Comparison of ENCODE assay signal across 22 cellular contexts in the genomic region with DNA sequence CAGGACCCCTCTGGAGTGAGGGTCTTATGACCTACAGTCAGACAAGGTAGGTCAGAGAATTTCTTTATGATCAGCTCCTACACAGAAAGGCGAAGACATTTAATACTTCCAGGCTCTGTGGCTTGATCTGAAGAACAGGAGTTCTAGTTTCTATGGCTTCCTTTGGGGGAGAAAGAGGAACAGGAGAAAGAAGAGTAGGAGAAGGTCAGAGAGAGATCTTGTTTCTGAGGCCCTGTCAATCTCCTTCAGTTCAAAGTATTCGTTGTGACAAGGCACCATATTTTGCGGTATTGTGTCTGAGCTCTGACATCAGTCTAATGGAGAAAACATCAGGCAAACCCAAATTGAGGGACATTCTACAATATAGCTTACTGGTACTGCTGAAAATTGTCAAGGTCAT. TPM values are rescaled to one million over a fixed set of nuclear protein-coding genes. Genes with fewer than 3 reads are reported as not detected.
"Had no signal": no experiment of that assay in that cellular context is flagged by ENCODE, and none has a peak within 500 bp of the region (broad histone marks: within the 10 kb centered on the region; RNA-seq: fewer than 3 reads in every experiment).

No MANE protein-coding gene starts in this region.

- DNase-seq: activated B cell treated with CpG ODN at 0.5 μM for 24 hours; activated CD4-positive, alpha-beta memory T cell treated with anti-CD3 and anti-CD28 coated beads, Interleukin-2, amount 10 ng/mL, durations not matched to agents 7 days and 5 days; activated CD4-positive, alpha-beta T cell treated with anti-CD3 and anti-CD28 coated beads for 4 hours; activated CD8-positive, alpha-beta memory T cell treated with anti-CD3 and anti-CD28 coated beads, Interleukin-2, amount 10 ng/mL, durations not matched to agents 7 days and 5 days; dermis blood vessel endothelial cell; effector memory CD4-positive, alpha-beta T cell; foreskin keratinocyte; hippocampal formation; left cardiac atrium; mesendoderm; nucleus accumbens; sigmoid colon; stimulated activated CD4-positive, alpha-beta T cell treated with anti-CD3 and anti-CD28 coated beads, Interleukin-4, amount 100 ng/mL, for 24 hours; substantia nigra had no signal

- H3K9me3 ChIP-seq: sigmoid colon, tibial nerve had no signal

- H3K4me3 Mint-ChIP-seq: activated B cell treated with CpG ODN at 0.5 μM for 24 hours; activated CD4-positive, alpha-beta memory T cell treated with anti-CD3 and anti-CD28 coated beads, Interleukin-2, amount 10 ng/mL, durations not matched to agents 7 days and 5 days; activated CD8-positive, alpha-beta memory T cell treated with anti-CD3 and anti-CD28 coated beads, Interleukin-2, amount 10 ng/mL, durations not matched to agents 7 days and 5 days; natural killer cell treated with Interleukin-12 subunit alpha and Interleukin-12 subunit beta and Interleukin-15 and Interleukin-18, amount 100 ng/mL, for 72 hours; stimulated activated effector memory CD8-positive, alpha-beta T cell treated with anti-CD3 and anti-CD28 coated beads, Interleukin-12 subunit alpha, Interleukin-12 subunit beta, amount 100 ng/mL, for 72 hours; T-helper 2 cell treated with Interferon-gamma antibody and Interleukin-4, amounts not matched to agents 5 μg/mL and 100 μg/mL, for 36 hours had no signal

- H3K36me3 ChIP-seq: sigmoid colon, tibial nerve had no signal

- H3K27ac ChIP-seq: epithelial cell of prostate, foreskin keratinocyte, sigmoid colon, tibial nerve had no signal

- ATAC-seq: activated CD8-positive, alpha-beta memory T cell treated with anti-CD3 and anti-CD28 coated beads, Interleukin-2, amount 10 ng/mL, durations not matched to agents 7 days and 5 days; foreskin keratinocyte; left cardiac atrium; natural killer cell treated with Interleukin-12 subunit alpha and Interleukin-12 subunit beta and Interleukin-15 and Interleukin-18, amount 100 ng/mL, for 72 hours; stimulated activated effector memory CD8-positive, alpha-beta T cell treated with anti-CD3 and anti-CD28 coated beads, Interleukin-12 subunit alpha, Interleukin-12 subunit beta, amount 100 ng/mL, for 72 hours had no signal

- H3K27me3 ChIP-seq: foreskin keratinocyte, sigmoid colon, tibial nerve had no signal

- H3K27ac Mint-ChIP-seq: activated B cell treated with CpG ODN at 0.5 μM for 24 hours; activated CD4-positive, alpha-beta memory T cell treated with anti-CD3 and anti-CD28 coated beads, Interleukin-2, amount 10 ng/mL, durations not matched to agents 7 days and 5 days; activated CD8-positive, alpha-beta memory T cell treated with anti-CD3 and anti-CD28 coated beads, Interleukin-2, amount 10 ng/mL, durations not matched to agents 7 days and 5 days; natural killer cell treated with Interleukin-12 subunit alpha and Interleukin-12 subunit beta and Interleukin-15 and Interleukin-18, amount 100 ng/mL, for 72 hours; stimulated activated effector memory CD8-positive, alpha-beta T cell treated with anti-CD3 and anti-CD28 coated beads, Interleukin-12 subunit alpha, Interleukin-12 subunit beta, amount 100 ng/mL, for 72 hours; T-helper 2 cell treated with Interferon-gamma antibody and Interleukin-4, amounts not matched to agents 5 μg/mL and 100 μg/mL, for 36 hours had no signal

- H3K9me3 Mint-ChIP-seq: activated B cell treated with CpG ODN at 0.5 μM for 24 hours; natural killer cell treated with Interleukin-12 subunit alpha and Interleukin-12 subunit beta and Interleukin-15 and Interleukin-18, amount 100 ng/mL, for 72 hours; stimulated activated effector memory CD8-positive, alpha-beta T cell treated with anti-CD3 and anti-CD28 coated beads, Interleukin-12 subunit alpha, Interleukin-12 subunit beta, amount 100 ng/mL, for 72 hours; T-helper 2 cell treated with Interferon-gamma antibody and Interleukin-4, amounts not matched to agents 5 μg/mL and 100 μg/mL, for 36 hours had no signal

- H3K4me3 ChIP-seq: sigmoid colon, tibial nerve had no signal

- H3K27me3 Mint-ChIP-seq: activated B cell treated with CpG ODN at 0.5 μM for 24 hours; activated CD4-positive, alpha-beta memory T cell treated with anti-CD3 and anti-CD28 coated beads, Interleukin-2, amount 10 ng/mL, durations not matched to agents 7 days and 5 days; activated CD8-positive, alpha-beta memory T cell treated with anti-CD3 and anti-CD28 coated beads, Interleukin-2, amount 10 ng/mL, durations not matched to agents 7 days and 5 days had no signal

- H3K36me3 Mint-ChIP-seq: stimulated activated effector memory CD8-positive, alpha-beta T cell treated with anti-CD3 and anti-CD28 coated beads, Interleukin-12 subunit alpha, Interleukin-12 subunit beta, amount 100 ng/mL, for 72 hours had no signal

RNA-seq across cellular contexts. Expression of a gene that starts 52.8 kb away (rescaled TPM):
- total RNA-seq: activated B cell treated with CpG ODN at 0.5 μM for 24 hours; activated CD4-positive, alpha-beta memory T cell treated with anti-CD3 and anti-CD28 coated beads, Interleukin-2, amount 10 ng/mL, durations not matched to agents 7 days and 5 days; activated CD8-positive, alpha-beta memory T cell treated with anti-CD3 and anti-CD28 coated beads, Interleukin-2, amount 10 ng/mL, durations not matched to agents 7 days and 5 days; cerebellum; dermis blood vessel endothelial cell; foreskin keratinocyte; left cardiac atrium; lower leg skin; mucosa of gallbladder; natural killer cell treated with Interleukin-12 subunit alpha and Interleukin-12 subunit beta and Interleukin-15 and Interleukin-18, amount 100 ng/mL, for 72 hours; sigmoid colon; tibial nerve had no signal
- polyA plus RNA-seq: foreskin keratinocyte had no signal
